27 cellular contexts compared by ENCODE assay signal in the genomic region with DNA sequence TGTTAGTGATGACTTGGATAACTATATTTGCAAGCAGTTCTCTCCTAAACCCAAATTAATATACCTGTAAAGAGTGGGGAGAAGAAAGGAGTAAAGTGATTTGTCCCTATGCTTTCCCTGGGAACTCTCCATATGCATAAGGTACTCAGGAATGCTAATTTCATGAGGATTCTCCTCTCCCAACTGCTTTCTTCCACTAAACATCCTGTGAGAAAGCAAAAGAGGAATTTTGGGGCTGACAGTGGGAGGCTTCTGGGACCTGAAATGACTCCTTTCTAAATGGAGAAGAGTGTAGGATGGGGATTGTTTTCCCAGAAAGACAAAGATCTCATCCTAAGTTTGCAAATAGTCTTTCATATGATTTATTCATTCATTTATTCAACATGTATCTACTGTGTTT.
"Had no signal": no experiment of that assay in that cellular context is flagged by ENCODE, and none has a peak within 500 bp of the region (broad histone marks: within the 10 kb centered on the region; RNA-seq: fewer than 3 reads in every experiment).

No MANE protein-coding gene starts in this region.

- H3K4me1 Mint-ChIP-seq: memory B cell, neural crest cell had no signal

- H3K27ac ChIP-seq: coronary artery, esophagus squamous epithelium, parathyroid adenoma, right lobe of liver, thoracic aorta, tibial nerve, upper lobe of left lung had no signal

- H3K27ac Mint-ChIP-seq: memory B cell; mesothelial cell of epicardium; naive B cell; natural killer cell treated with Interleukin-12 subunit alpha and Interleukin-12 subunit beta and Interleukin-15 and Interleukin-18, amount 100 ng/mL, for 72 hours; progenitor cell of endocrine pancreas; stimulated activated naive B cell treated with anti-CD40 and anti-IgM and Interleukin-4, amounts not matched to agents 10 μg/mL and 1 μg/mL and 100 μg/mL, for 72 hours; stimulated activated naive CD8-positive, alpha-beta T cell treated with anti-CD3 and anti-CD28 coated beads, Interleukin-15, Interleukin-2, amounts not matched to agents 100 ng/mL and 50 ng/mL, for 24 hours had no signal

- DNase-seq: dermis blood vessel endothelial cell; effector memory CD4-positive, alpha-beta T cell; erythroblast; esophagus squamous epithelium; foreskin melanocyte; glutamatergic neuron; kidney; mucosa of descending colon; naive B cell; right lobe of liver; small intestine; stimulated activated CD4-positive, alpha-beta T cell treated with anti-CD3 and anti-CD28 coated beads, Interleukin-15, amount 100 ng/mL, for 24 hours; stimulated activated CD4-positive, alpha-beta T cell treated with anti-CD3 and anti-CD28 coated beads, Interleukin-2, amount 100 ng/mL, for 48 hours; stimulated activated naive B cell treated with anti-CD40 and anti-IgM and Interleukin-4, amounts not matched to agents 10 μg/mL and 1 μg/mL and 100 μg/mL, for 72 hours; upper lobe of left lung had no signal

- H3K79me2 ChIP-seq: parathyroid adenoma had no signal

- ATAC-seq: left lobe of liver; mucosa of descending colon; natural killer cell treated with Interleukin-12 subunit alpha and Interleukin-12 subunit beta and Interleukin-15 and Interleukin-18, amount 100 ng/mL, for 72 hours; right lobe of liver; stimulated activated naive B cell treated with anti-CD40 and anti-IgM and Interleukin-4, amounts not matched to agents 10 μg/mL and 1 μg/mL and 100 μg/mL, for 72 hours had no signal

- H3K9me3 ChIP-seq: esophagus squamous epithelium, mucosa of descending colon, right lobe of liver, thoracic aorta, tibial nerve, upper lobe of left lung had no signal

- H3K4me3 ChIP-seq: coronary artery, esophagus squamous epithelium, lung, mucosa of descending colon, right lobe of liver, thoracic aorta, tibial nerve, upper lobe of left lung had no signal

- H3K27me3 Mint-ChIP-seq: progenitor cell of endocrine pancreas; stimulated activated naive B cell treated with anti-CD40 and anti-IgM and Interleukin-4, amounts not matched to agents 10 μg/mL and 1 μg/mL and 100 μg/mL, for 72 hours; stimulated activated naive CD8-positive, alpha-beta T cell treated with anti-CD3 and anti-CD28 coated beads, Interleukin-15, Interleukin-2, amounts not matched to agents 100 ng/mL and 50 ng/mL, for 24 hours had no signal

- H3K9ac ChIP-seq: parathyroid adenoma had no signal

- H3K27me3 ChIP-seq: esophagus squamous epithelium, right lobe of liver, tibial nerve, upper lobe of left lung had no signal

- H3K36me3 Mint-ChIP-seq: memory B cell; mesothelial cell of epicardium; naive B cell; natural killer cell treated with Interleukin-12 subunit alpha and Interleukin-12 subunit beta and Interleukin-15 and Interleukin-18, amount 100 ng/mL, for 72 hours; stimulated activated naive B cell treated with anti-CD40 and anti-IgM and Interleukin-4, amounts not matched to agents 10 μg/mL and 1 μg/mL and 100 μg/mL, for 72 hours had no signal

- H3K4me3 Mint-ChIP-seq: memory B cell; mesothelial cell of epicardium; naive B cell; natural killer cell treated with Interleukin-12 subunit alpha and Interleukin-12 subunit beta and Interleukin-15 and Interleukin-18, amount 100 ng/mL, for 72 hours; neural crest cell; stimulated activated naive B cell treated with anti-CD40 and anti-IgM and Interleukin-4, amounts not matched to agents 10 μg/mL and 1 μg/mL and 100 μg/mL, for 72 hours; stimulated activated naive CD8-positive, alpha-beta T cell treated with anti-CD3 and anti-CD28 coated beads, Interleukin-15, Interleukin-2, amounts not matched to agents 100 ng/mL and 50 ng/mL, for 24 hours had no signal

- H3K36me3 ChIP-seq: esophagus squamous epithelium, right lobe of liver, thoracic aorta, tibial nerve, upper lobe of left lung had no signal

- H3K4me1 ChIP-seq: esophagus squamous epithelium, parathyroid adenoma, right lobe of liver, tibial nerve, upper lobe of left lung had no signal

- H2AFZ ChIP-seq: parathyroid adenoma had no signal

- H3K9me3 Mint-ChIP-seq: mesothelial cell of epicardium, neural crest cell had no signal
